10 cellular contexts compared by ENCODE assay signal in genomic region chr3:123660900-123661299, GRCh38.
DNase-seq lines count a peak whose midpoint lies in the region; ATAC-seq and TF ChIP-seq lines count a peak whose summit lies in the region.
"Had no signal": no experiment of that assay in that cellular context is flagged by ENCODE, and none has a peak within 500 bp of the region (broad histone marks: within the 10 kb centered on the region; RNA-seq: fewer than 3 reads in every experiment).

No MANE protein-coding gene starts in this region.

- H3K36me3 ChIP-seq in mucosa of stomach (ENCODE audit: control insufficient read depth, insufficient read depth, low read length) = no peaks in the 10 kb centered on the region

- H3K9me3 ChIP-seq in mucosa of stomach (ENCODE audit: control insufficient read depth, low read length) = no peaks in the 10 kb centered on the region

- no peak overlapping the region for H3K4me3 ChIP-seq in epithelial cell of proximal tubule (ENCODE audit: low read depth, low read length)
- no peak overlapping the region for H3K4me3 ChIP-seq in mucosa of stomach (ENCODE audit: low read length)

- DNase-seq in A172 (ENCODE audit: low spot score) = peak; percentile 65
- DNase-seq in NCI-H2196 treated with DMSO at 0.1 percent for 48 hours (lab: John Stamatoyannopoulos, UW; ENCODE audit: unreplicated experiment) = peak; percentile 72
- DNase-seq in epithelial cell of proximal tubule (ENCODE audit: low read depth) = peak; percentile 50
- DNase-seq: activated T-cell treated with anti-CD3 and anti-CD28 coated beads, Interleukin-2, amount 50 U/mL, for 24 hours; CD4-positive, CD25-positive, alpha-beta regulatory T cell had no signal

- no peak for ATAC-seq in GM21723 (IDR thresholded peaks at IDR 0.05; ENCODE audit: unreplicated experiment)
- ATAC-seq in GM18868 (IDR thresholded peaks at IDR 0.05; ENCODE audit: unreplicated experiment) = no peak
- ATAC-seq in GM18520 (IDR thresholded peaks at IDR 0.05; ENCODE audit: unreplicated experiment) = no peak
- no peak for ATAC-seq in HG03175 (IDR thresholded peaks at IDR 0.05; ENCODE audit: unreplicated experiment)

- H3K4me1 ChIP-seq in mucosa of stomach (ENCODE audit: control insufficient read depth, insufficient read depth, low read length) = peaks cover 4% of the 10 kb centered on the region

- no peak for TF ChIP-seq CTCF in epithelial cell of proximal tubule (conservative IDR thresholded peaks at IDR 0.05; ENCODE audit: low read depth, low read length)

- peak overlapping the region; percentile 8 for H3K9ac ChIP-seq in mucosa of stomach (ENCODE audit: low read length)

- no peaks in the 10 kb centered on the region for H3K27me3 ChIP-seq in mucosa of stomach (ENCODE audit: control insufficient read depth, insufficient read depth, low read length)
